In the genomic region with DNA sequence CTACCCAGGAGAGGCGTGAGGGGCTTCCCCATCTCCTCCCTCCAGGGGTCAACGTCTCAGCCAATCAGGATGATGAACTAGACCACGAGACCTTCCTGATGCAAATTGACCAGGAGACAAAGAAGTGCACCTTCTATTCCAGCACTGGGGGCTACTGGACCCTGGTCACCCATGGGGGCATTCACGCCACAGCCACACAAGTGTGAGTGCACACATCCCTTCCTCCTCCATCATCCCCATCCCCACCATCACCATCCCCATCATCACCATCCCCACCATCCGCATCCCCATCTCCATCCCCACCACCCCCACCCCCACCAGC, we compare ENCODE assay signal across 2 cellular contexts.
A peak's percentile ranks its signal among the peaks of the same experiment; 100 is the strongest.
TF ChIP-seq lines count a peak whose summit lies in the region.

No MANE protein-coding gene starts in this region.

TF ChIP-seq in SK-N-SH, 30 proteins besides CTCF, POLR2A, EP300 and RAD21:
- TF ChIP-seq, protein P1, sequence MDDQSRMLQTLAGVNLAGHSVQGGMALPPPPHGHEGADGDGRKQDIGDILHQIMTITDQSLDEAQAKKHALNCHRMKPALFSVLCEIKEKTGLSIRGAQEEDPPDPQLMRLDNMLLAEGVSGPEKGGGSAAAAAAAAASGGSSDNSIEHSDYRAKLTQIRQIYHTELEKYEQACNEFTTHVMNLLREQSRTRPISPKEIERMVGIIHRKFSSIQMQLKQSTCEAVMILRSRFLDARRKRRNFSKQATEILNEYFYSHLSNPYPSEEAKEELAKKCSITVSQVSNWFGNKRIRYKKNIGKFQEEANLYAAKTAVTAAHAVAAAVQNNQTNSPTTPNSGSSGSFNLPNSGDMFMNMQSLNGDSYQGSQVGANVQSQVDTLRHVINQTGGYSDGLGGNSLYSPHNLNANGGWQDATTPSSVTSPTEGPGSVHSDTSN (IDR thresholded peaks at IDR 0.05) = peak; percentile 14; the same call in 1 of the 2 replicates
- TF ChIP-seq RCOR1 (IDR thresholded peaks at IDR 0.05; ENCODE audit: low read length) (no peak), YY1 (IDR thresholded peaks at IDR 0.05; ENCODE audit: low read depth) (no peak), ELF1 (IDR thresholded peaks at IDR 0.05) (no peak; the same call in 1 of the 2 replicates), POLR2AphosphoS5 (IDR thresholded peaks at IDR 0.05; ENCODE audit: low read depth, low read length) (no peak), FOXJ3 (CRISPR knock-in tag; IDR thresholded peaks at IDR 0.05) (no peak)
- TF ChIP-seq, protein P2, sequence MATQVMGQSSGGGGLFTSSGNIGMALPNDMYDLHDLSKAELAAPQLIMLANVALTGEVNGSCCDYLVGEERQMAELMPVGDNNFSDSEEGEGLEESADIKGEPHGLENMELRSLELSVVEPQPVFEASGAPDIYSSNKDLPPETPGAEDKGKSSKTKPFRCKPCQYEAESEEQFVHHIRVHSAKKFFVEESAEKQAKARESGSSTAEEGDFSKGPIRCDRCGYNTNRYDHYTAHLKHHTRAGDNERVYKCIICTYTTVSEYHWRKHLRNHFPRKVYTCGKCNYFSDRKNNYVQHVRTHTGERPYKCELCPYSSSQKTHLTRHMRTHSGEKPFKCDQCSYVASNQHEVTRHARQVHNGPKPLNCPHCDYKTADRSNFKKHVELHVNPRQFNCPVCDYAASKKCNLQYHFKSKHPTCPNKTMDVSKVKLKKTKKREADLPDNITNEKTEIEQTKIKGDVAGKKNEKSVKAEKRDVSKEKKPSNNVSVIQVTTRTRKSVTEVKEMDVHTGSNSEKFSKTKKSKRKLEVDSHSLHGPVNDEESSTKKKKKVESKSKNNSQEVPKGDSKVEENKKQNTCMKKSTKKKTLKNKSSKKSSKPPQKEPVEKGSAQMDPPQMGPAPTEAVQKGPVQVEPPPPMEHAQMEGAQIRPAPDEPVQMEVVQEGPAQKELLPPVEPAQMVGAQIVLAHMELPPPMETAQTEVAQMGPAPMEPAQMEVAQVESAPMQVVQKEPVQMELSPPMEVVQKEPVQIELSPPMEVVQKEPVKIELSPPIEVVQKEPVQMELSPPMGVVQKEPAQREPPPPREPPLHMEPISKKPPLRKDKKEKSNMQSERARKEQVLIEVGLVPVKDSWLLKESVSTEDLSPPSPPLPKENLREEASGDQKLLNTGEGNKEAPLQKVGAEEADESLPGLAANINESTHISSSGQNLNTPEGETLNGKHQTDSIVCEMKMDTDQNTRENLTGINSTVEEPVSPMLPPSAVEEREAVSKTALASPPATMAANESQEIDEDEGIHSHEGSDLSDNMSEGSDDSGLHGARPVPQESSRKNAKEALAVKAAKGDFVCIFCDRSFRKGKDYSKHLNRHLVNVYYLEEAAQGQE (IDR thresholded peaks at IDR 0.05; ENCODE audit: low read depth, low read length) = no peak
- TF ChIP-seq, protein P3, sequence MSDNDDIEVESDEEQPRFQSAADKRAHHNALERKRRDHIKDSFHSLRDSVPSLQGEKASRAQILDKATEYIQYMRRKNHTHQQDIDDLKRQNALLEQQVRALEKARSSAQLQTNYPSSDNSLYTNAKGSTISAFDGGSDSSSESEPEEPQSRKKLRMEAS (IDR thresholded peaks at IDR 0.05; ENCODE audit: low read depth) = no peak

TF ChIP-seq in SK-N-SH treated with all-trans-retinoic acid at 6 μM for 48 hours, 23 proteins besides CTCF, POLR2A, EP300 and RAD21:
- no peak for TF ChIP-seq ISL1 (CRISPR knock-in tag; IDR thresholded peaks at IDR 0.05)
- TF ChIP-seq RARB (CRISPR knock-in tag; IDR thresholded peaks at IDR 0.05) = no peak
- no peak for TF ChIP-seq OSR1 (CRISPR knock-in tag; IDR thresholded peaks at IDR 0.05)
